Comparison of ENCODE assay signal across 8 cellular contexts in the genomic region with DNA sequence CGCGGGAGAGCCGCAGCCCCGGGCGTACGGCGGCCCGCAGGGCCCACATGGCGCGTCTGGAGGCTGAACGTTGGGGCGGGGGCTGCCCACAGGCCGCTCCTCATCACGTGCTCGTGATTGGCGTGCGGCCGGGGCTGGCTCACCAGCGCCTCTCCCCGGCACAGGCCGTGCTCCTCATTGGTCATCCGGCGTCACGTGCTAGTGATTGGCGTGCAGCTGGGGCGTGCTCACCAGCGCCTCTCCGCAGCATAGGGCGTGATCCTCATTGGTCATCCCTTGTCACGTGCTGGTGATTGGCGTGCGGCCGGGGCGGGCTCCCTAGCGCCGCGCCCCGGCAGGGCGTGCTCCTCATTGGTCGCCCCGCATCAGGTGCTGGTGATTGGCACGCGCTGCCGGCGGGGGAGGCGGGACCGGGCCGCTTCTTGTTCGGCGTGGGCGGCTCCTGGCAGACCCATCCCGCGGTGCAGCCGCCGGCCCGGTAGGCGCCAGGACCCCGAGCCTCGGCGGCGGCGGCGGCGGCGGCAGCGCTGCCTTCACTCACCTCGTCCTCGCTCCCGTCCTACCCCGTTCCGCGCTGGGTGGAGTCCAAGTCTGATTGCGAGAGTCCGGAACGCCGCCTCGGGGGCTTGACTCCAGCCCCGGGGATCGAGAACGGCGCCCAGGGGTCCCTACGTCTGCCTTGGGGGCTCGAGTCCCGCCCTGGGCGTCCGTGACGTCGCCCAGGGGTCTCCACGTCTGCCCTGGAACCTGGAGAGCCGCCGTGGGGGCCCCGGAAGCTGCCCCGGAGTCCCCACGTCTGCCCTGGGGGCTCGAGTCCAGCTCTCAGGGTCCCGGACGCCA. TPM values are rescaled to one million over a fixed set of nuclear protein-coding genes. Genes with fewer than 3 reads are reported as not detected.
A peak's percentile ranks its signal among the peaks of the same experiment; 100 is the strongest.
DNase-seq lines count a peak whose midpoint lies in the region; ATAC-seq and TF ChIP-seq lines count a peak whose summit lies in the region.

A gene with protein sequence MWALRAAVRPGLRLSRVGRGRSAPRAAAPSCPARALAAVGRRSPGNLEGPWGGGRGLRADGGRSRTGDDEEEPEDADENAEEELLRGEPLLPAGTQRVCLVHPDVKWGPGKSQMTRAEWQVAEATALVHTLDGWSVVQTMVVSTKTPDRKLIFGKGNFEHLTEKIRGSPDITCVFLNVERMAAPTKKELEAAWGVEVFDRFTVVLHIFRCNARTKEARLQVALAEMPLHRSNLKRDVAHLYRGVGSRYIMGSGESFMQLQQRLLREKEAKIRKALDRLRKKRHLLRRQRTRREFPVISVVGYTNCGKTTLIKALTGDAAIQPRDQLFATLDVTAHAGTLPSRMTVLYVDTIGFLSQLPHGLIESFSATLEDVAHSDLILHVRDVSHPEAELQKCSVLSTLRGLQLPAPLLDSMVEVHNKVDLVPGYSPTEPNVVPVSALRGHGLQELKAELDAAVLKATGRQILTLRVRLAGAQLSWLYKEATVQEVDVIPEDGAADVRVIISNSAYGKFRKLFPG (minus strand): TSS at position 58 of the 840 bp plus-strand sequence. CDS start 9 bp downstream, at position 49.

- CTCF ChIA-PET in AG04450 (lab: Charles Lee) = no interaction called here

- peaks cover 24% of the 10 kb centered on the region for H3K4me1 Mint-ChIP-seq in memory B cell

- H3K27me3 Mint-ChIP-seq in memory B cell = peaks cover 5% of the 10 kb centered on the region

- H3K4me3 Mint-ChIP-seq in memory B cell = peak within 1 kb of the TSS; percentile 92

- peak; percentile 28 for TF ChIP-seq CTCF in AG04450 (IDR thresholded peaks at IDR 0.05; ENCODE audit: low read depth, low read length)

- H3K27ac Mint-ChIP-seq in memory B cell = peak within 1 kb of the TSS; percentile 83

- POLR2A ChIA-PET in AG04450 (lab: Yijun Ruan, JAX) = no interaction called here

- H3K36me3 Mint-ChIP-seq in memory B cell = peaks cover 6% of the 10 kb centered on the region

- peaks cover 10% of the 10 kb centered on the region; the same call in 1 of the 2 replicates for H3K9me3 ChIP-seq in AG04450 (ENCODE audit: control insufficient read depth, insufficient read depth, low read length)

- ATAC-seq in GM19324 (IDR thresholded peaks at IDR 0.05; ENCODE audit: low FRiP score, unreplicated experiment) = peak; percentile 92
- peak; percentile 79 for ATAC-seq in HG03520 (IDR thresholded peaks at IDR 0.05; ENCODE audit: unreplicated experiment)
- ATAC-seq in memory B cell (ENCODE audit: low read depth) = peak; percentile 67

- DNase-seq in AG04450 (ENCODE audit: low read depth, low spot score) (peak; percentile 99), ecto neural progenitor cell (ENCODE audit: low spot score) (peak; percentile 99), memory B cell (ENCODE audit: low spot score in 2 of 2) (peak; percentile 93 to 97), NCI-H2029 treated with DMSO at 0.1 percent for 48 hours (lab: John Stamatoyannopoulos, UW) (no peak)
- DNase-seq in activated CD4-positive, alpha-beta T cell treated with anti-CD3 and anti-CD28 coated beads for 48 hours = peak; percentile 98
- DNase-seq in stimulated activated CD8-positive, alpha-beta memory T cell treated with anti-CD3 and anti-CD28 coated beads, Interleukin-15, amount 100 ng/mL, for 1 hour (ENCODE audit: low read depth) = peak; percentile 96

- no peaks in the 10 kb centered on the region for H3K27me3 ChIP-seq in AG04450 (ENCODE audit: control insufficient read depth, insufficient read depth, low read length)

- peak within 1 kb of the TSS; percentile 90 for H3K4me3 ChIP-seq in AG04450 (ENCODE audit: low read depth, low read length)

- peak within 1 kb of the TSS; percentile 86 for H3K27ac ChIP-seq in AG04450 (ENCODE audit: low read depth, low read length)

- H3K9me3 Mint-ChIP-seq in memory B cell = peaks cover 2% of the 10 kb centered on the region

RNA-seq across cellular contexts. Expression of the gene that starts here (rescaled TPM):
- 15.5 and 20.4 TPM in 2 replicates for polyA plus RNA-seq in AG04450 (2011; rRNA removed)
- polyA minus RNA-seq in AG04450 (2011; rRNA and poly(A)+ RNA removed) = 6.5 and 9.2 TPM in 2 replicates
